ENCODE assay signal across 13 cellular contexts in the genomic region with DNA sequence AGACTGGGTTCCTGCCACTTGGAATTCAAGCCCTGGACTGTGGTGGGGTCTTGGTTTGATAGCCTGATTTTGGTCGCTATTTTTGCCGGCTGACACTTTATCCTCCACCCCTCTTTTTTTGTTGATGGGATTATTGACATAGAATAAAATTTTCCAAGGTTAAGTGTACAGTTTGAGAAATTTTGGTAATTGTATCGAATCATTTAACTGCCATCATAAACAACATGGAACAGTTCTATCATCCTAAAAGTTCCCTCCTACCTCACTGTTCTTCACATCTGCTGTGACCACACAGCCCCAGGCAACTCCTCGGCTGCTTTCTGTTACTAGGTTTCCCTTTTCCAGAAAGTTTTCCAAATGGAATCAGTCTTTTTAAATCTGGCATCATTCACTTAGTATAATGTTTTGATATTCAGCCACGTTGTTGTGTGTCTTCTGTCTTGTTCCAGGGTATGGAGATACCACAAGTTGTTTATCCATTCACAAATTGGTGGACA. TPM values are rescaled to one million over a fixed set of nuclear protein-coding genes. Genes with fewer than 3 reads are reported as not detected.
DNase-seq lines count a peak whose midpoint lies in the region; ATAC-seq and TF ChIP-seq lines count a peak whose summit lies in the region.
"Had no signal": no experiment of that assay in that cellular context is flagged by ENCODE, and none has a peak within 500 bp of the region (broad histone marks: within the 10 kb centered on the region; RNA-seq: fewer than 3 reads in every experiment).

No MANE protein-coding gene starts in this region.

- no peak for ATAC-seq in naive thymus-derived CD8-positive, alpha-beta T cell
- ATAC-seq in gastroesophageal sphincter, result no peak

- H3K36me3 Mint-ChIP-seq in chondrocyte (ENCODE audit: low read depth), result no peaks in the 10 kb centered on the region
- H3K36me3 Mint-ChIP-seq in naive thymus-derived CD8-positive, alpha-beta T cell, result no peaks in the 10 kb centered on the region

- no peaks in the 10 kb centered on the region for H3K36me3 ChIP-seq in ACC112 (ENCODE audit: insufficient read depth, low read length)
- H3K36me3 ChIP-seq in HUES64 (ENCODE audit: insufficient read depth, low read length), result no peaks in the 10 kb centered on the region
- H3K36me3 ChIP-seq in testis (ENCODE audit: low read depth, missing control alignments), result no peaks in the 10 kb centered on the region
- H3K36me3 ChIP-seq in spleen, result no peaks in the 10 kb centered on the region
- H3K36me3 ChIP-seq in gastroesophageal sphincter, result no peaks in the 10 kb centered on the region
- H3K36me3 ChIP-seq: neutrophil, thoracic aorta had no signal

- DNase-seq in chondrocyte (ENCODE audit: low spot score) (no peak), testis (no peak), spleen (no peak), NCI-H82 treated with DMSO at 0.1 percent for 48 hours (lab: John Stamatoyannopoulos, UW; ENCODE audit: unreplicated experiment) (no peak)
- no peak for DNase-seq in naive thymus-derived CD8-positive, alpha-beta T cell
- DNase-seq: SIG-M5 had no signal

- H3K4me1 Mint-ChIP-seq in chondrocyte (ENCODE audit: low read depth), result peaks cover 13% of the 10 kb centered on the region
- peaks cover 4 to 16% (median 14%) of the 10 kb centered on the region in 4 donors for H3K4me1 Mint-ChIP-seq in naive thymus-derived CD8-positive, alpha-beta T cell

- no peak for TF ChIP-seq EP300 in gastroesophageal sphincter (IDR thresholded peaks at IDR 0.05)

- peak; percentile 8 for TF ChIP-seq CTCF in chondrocyte (IDR thresholded peaks at IDR 0.05)
- no peak for TF ChIP-seq CTCF in testis (IDR thresholded peaks at IDR 0.05)
- peak in 1 of 11 experiments; percentile 10 for TF ChIP-seq CTCF in spleen (IDR thresholded peaks at IDR 0.05 in 8 of 11, conservative IDR thresholded peaks at IDR 0.05 in 3 of 11)
- no peak for TF ChIP-seq CTCF in gastroesophageal sphincter (IDR thresholded peaks at IDR 0.05)

- peaks cover 26% of the 10 kb centered on the region for H3K27me3 Mint-ChIP-seq in chondrocyte (ENCODE audit: low read depth)
- H3K27me3 Mint-ChIP-seq in naive thymus-derived CD8-positive, alpha-beta T cell, result peaks cover 29 to 90% (median 57%) of the 10 kb centered on the region in 5 donors

- intact Hi-C loops in testis (cut with DNase I; ENCODE audit: low total_unique reads) (no loop called here), spleen (cut with DNase I; ENCODE audit: low total_unique reads) (no loop called here)

- H3K4me3 Mint-ChIP-seq in chondrocyte (ENCODE audit: unreplicated experiment), result no peak overlapping the region
- peak overlapping the region in 6 of 10 donors; percentile 37 to 86 (median 66) for H3K4me3 Mint-ChIP-seq in naive thymus-derived CD8-positive, alpha-beta T cell
- H3K4me3 Mint-ChIP-seq: activated CD4-positive, alpha-beta memory T cell treated with anti-CD3 and anti-CD28 coated beads, Interleukin-2, amount 10 ng/mL, durations not matched to agents 7 days and 5 days had no signal

- no peak overlapping the region for H3K27ac Mint-ChIP-seq in chondrocyte (ENCODE audit: unreplicated experiment)
- no peak overlapping the region for H3K27ac Mint-ChIP-seq in naive thymus-derived CD8-positive, alpha-beta T cell
- H3K27ac Mint-ChIP-seq: activated CD4-positive, alpha-beta memory T cell treated with anti-CD3 and anti-CD28 coated beads, Interleukin-2, amount 10 ng/mL, durations not matched to agents 7 days and 5 days had no signal

- peak overlapping the region; percentile 55 for H2AFZ ChIP-seq in ACC112 (ENCODE audit: low read length, unreplicated experiment)

- peaks cover 18% of the 10 kb centered on the region for H3K27me3 ChIP-seq in ACC112 (ENCODE audit: insufficient read depth, low read length)
- peaks cover 7% of the 10 kb centered on the region; the same call in 1 of the 2 replicates for H3K27me3 ChIP-seq in HUES64 (ENCODE audit: insufficient read depth, low read length)
- H3K27me3 ChIP-seq in testis, result no peaks in the 10 kb centered on the region
- H3K27me3 ChIP-seq in spleen (replicated peaks in 1 of 7), result peaks cover 3 to 34% (median 11%) of the 10 kb centered on the region in 7 donors
- H3K27me3 ChIP-seq in gastroesophageal sphincter, result peaks cover 56% of the 10 kb centered on the region

- H3K27ac ChIP-seq in ACC112 (ENCODE audit: low read depth, low read length) (no peak overlapping the region), HUES64 (ENCODE audit: low read depth, low read length) (no peak overlapping the region), testis (no peak overlapping the region), spleen (no peak overlapping the region), gastroesophageal sphincter (no peak overlapping the region)
- H3K27ac ChIP-seq: neutrophil, thoracic aorta had no signal

- H3K4me1 ChIP-seq in ACC112 (ENCODE audit: control insufficient read depth, insufficient read depth, low read length, unreplicated experiment) (no peaks in the 10 kb centered on the region), HUES64 (ENCODE audit: insufficient read depth, low read length) (peaks cover 6% of the 10 kb centered on the region; the same call in 1 of the 2 replicates), testis (peaks cover 10% of the 10 kb centered on the region), spleen (peaks cover 0 to 29% (median 11%) of the 10 kb centered on the region in 6 donors), gastroesophageal sphincter (peaks cover 0 to 19% (median 8%) of the 10 kb centered on the region in 3 donors)

- H3K9me3 Mint-ChIP-seq in chondrocyte (ENCODE audit: low read depth), result no peaks in the 10 kb centered on the region
- H3K9me3 Mint-ChIP-seq in naive thymus-derived CD8-positive, alpha-beta T cell, result no peaks in the 10 kb centered on the region
- H3K9me3 Mint-ChIP-seq: activated CD4-positive, alpha-beta memory T cell treated with anti-CD3 and anti-CD28 coated beads, Interleukin-2, amount 10 ng/mL, durations not matched to agents 7 days and 5 days had no signal

- no peaks in the 10 kb centered on the region for H3K79me2 ChIP-seq in ACC112 (ENCODE audit: control insufficient read depth, insufficient read depth, low read length, unreplicated experiment)

- TF ChIP-seq POLR2A in testis (IDR thresholded peaks at IDR 0.05), result no peak
- TF ChIP-seq POLR2A in spleen (IDR thresholded peaks at IDR 0.05), result no peak
- no peak for TF ChIP-seq POLR2A in gastroesophageal sphincter (IDR thresholded peaks at IDR 0.05)

- no peak overlapping the region for H3K9ac ChIP-seq in HUES64 (ENCODE audit: low read depth, low read length)

- WGBS in HUES64, result 78% methylated on average over 3 of the region's 5 CpGs
- WGBS in testis, 2 donors, result 34 to 45% methylated on average over 5 of the region's 5 CpGs
- 33 to 55% (median 45%) methylated on average over 5 of the region's 5 CpGs for WGBS in spleen, 5 donors
- WGBS in gastroesophageal sphincter (ENCODE audit: low coverage in 1 of 2), 2 donors, result 52 to 62% methylated on average over 3 to 5 of the region's 5 CpGs

- POLR2A ChIA-PET in naive thymus-derived CD8-positive, alpha-beta T cell (lab: Charles Lee), result no interaction called here

- peak overlapping the region; percentile 73; the same call in 1 of the 2 replicates for H3K4me3 ChIP-seq in ACC112 (ENCODE audit: low read depth, low read length)
- H3K4me3 ChIP-seq in HUES64 (ENCODE audit: low read length), result peak overlapping the region; percentile 82
- H3K4me3 ChIP-seq in testis, result peak overlapping the region in 1 of 2 donors; percentile 47
- peak overlapping the region in 2 of 8 donors; percentile 15 to 62 for H3K4me3 ChIP-seq in spleen
- H3K4me3 ChIP-seq in gastroesophageal sphincter, result peak overlapping the region in 1 of 2 donors; percentile 37
- H3K4me3 ChIP-seq: K562 had no signal

- H3K9me3 ChIP-seq in HUES64 (ENCODE audit: insufficient read depth, low read depth, low read length) (no peaks in the 10 kb centered on the region), testis (no peaks in the 10 kb centered on the region), spleen (no peaks in the 10 kb centered on the region), gastroesophageal sphincter (no peaks in the 10 kb centered on the region)
- H3K9me3 ChIP-seq: neutrophil, thoracic aorta had no signal

RNA-seq across cellular contexts. Expression of gene STEAP1B, which starts 50.6 kb away (rescaled TPM):
- 3.5 TPM for polyA plus RNA-seq in HUES64 (2013, experiment 1 of 2)
- polyA plus RNA-seq in HUES64 (2013, experiment 2 of 2), result 5.3 TPM
- 1.5 to 5.1 TPM (median 4.2 TPM) in 3 replicates for total RNA-seq in chondrocyte
- not detected for total RNA-seq in naive thymus-derived CD8-positive, alpha-beta T cell
- under 1 TPM in 1 of 3 donors, not detected in 2; 0.28 TPM for polyA plus RNA-seq in naive thymus-derived CD8-positive, alpha-beta T cell
- total RNA-seq in testis, result 10 to 100 TPM; 11.3 TPM
- 7.4 TPM for polyA plus RNA-seq in testis (ENCODE audit: insufficient read depth, low read depth, low replicate concordance)
- 10 to 100 TPM; 12.5 to 20.3 (median 13.1) TPM for total RNA-seq in spleen
- polyA plus RNA-seq in spleen, result 10 to 100 TPM in 1 of 3 donors, 1 to 10 TPM in 2; 5.9 to 22.5 (median 7.4) TPM
- total RNA-seq in gastroesophageal sphincter, result 1 to 10 TPM in 1 of 4 donors, under 1 TPM in 2, not detected in 1; 0.66 to 2.8 (median 0.67) TPM
